Comparison of ENCODE assay signal across 11 cellular contexts in genomic region chr12:78711954-78712353, GRCh38.
"Had no signal": no experiment of that assay in that cellular context is flagged by ENCODE, and none has a peak within 500 bp of the region (broad histone marks: within the 10 kb centered on the region; RNA-seq: fewer than 3 reads in every experiment).

No MANE protein-coding gene starts in this region.

- H2AFZ ChIP-seq: GM23338 had no signal

- H3K27ac Mint-ChIP-seq: GM23338, HFFc6 had no signal

- H3K36me3 Mint-ChIP-seq: IgD-negative memory B cell had no signal

- H3K4me2 ChIP-seq: KMS-11 had no signal

- H3K4me3 ChIP-seq: GM23338, HAP-1 had no signal

- H3K27me3 Mint-ChIP-seq: IgD-negative memory B cell had no signal

- H3K9ac ChIP-seq: KMS-11 had no signal

- H3K9me3 ChIP-seq: HAP-1 had no signal

- H3K9me3 Mint-ChIP-seq: GM23338, HFFc6 had no signal

- ATAC-seq: GM23338, HCT116 had no signal

- DNase-seq: H7, HFFc6, Karpas-422, KBM-7 had no signal

- H3K27ac ChIP-seq: KMS-11 had no signal

- H3K4me3 Mint-ChIP-seq: GM23338, HFFc6, IgD-negative memory B cell had no signal

- H3K36me3 ChIP-seq: HAP-1 had no signal

- FAIRE-seq: H1, HTR-8/SVneo had no signal
